Comparison of ENCODE assay signal across 9 cellular contexts in the genomic region with DNA sequence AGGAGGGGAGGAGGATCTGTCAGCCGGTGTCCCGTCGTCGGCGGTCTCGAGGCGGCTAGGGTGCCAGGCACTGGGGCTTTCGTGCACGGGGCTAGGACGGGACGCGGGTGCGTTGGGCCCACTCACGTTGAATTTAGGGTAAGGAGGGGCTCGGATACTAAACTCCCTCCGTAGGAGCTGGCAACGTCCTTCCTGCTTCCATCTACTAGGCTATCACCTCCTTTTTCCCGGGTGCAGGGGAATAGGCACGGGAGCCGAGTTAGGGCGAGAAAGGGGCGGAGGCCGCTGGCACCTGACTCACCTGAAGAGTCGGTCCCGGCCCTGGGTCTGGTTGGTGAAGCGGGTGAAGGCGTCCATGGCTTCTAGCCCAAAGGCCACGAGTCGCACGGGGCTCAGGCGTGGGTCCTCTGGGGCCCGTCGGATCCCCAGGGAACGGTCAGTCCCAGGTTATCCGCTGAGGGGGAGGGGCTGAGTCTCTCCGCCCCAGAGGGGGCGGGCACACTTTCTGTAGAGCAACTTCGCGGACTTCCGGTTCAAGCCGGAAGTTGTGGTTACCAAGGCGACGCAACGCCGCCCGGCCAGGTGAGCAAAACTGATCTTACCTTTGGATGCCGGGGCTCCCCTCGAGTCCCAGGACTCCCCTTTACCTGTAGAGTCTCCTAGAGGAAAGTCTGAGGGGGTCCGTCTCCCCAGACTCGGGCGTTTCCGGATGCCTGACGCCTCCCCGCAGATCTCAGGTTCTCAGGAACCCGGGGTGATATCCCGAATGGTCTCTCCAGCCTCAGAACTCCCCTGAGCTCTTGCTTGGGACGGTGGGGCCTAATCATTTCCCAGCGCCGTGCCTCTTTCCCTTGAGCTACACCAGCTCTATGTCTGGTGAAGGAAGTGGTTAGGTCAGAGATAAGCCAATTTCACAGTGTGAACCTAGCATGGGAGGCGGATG. TPM values are rescaled to one million over a fixed set of nuclear protein-coding genes. Genes with fewer than 3 reads are reported as not detected.
DNase-seq lines count a peak whose midpoint lies in the region; ATAC-seq and TF ChIP-seq lines count a peak whose summit lies in the region.
"Had no signal": no experiment of that assay in that cellular context is flagged by ENCODE, and none has a peak within 500 bp of the region (broad histone marks: within the 10 kb centered on the region; RNA-seq: fewer than 3 reads in every experiment).

A gene with protein sequence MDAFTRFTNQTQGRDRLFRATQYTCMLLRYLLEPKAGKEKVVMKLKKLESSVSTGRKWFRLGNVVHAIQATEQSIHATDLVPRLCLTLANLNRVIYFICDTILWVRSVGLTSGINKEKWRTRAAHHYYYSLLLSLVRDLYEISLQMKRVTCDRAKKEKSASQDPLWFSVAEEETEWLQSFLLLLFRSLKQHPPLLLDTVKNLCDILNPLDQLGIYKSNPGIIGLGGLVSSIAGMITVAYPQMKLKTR (minus strand): TSS at position 479 of the 943 bp plus-strand sequence. CDS start 122 bp downstream, at position 357.
A gene (plus strand): TSS at position 536 of the 943 bp plus-strand sequence. CDS start 10,936 bp downstream, outside the sequence.

- H3K36me3 ChIP-seq in mammary epithelial cell (ENCODE audit: insufficient read depth, low read length): no peaks in the 10 kb centered on the region
- no peaks in the 10 kb centered on the region for H3K36me3 ChIP-seq in smooth muscle cell (ENCODE audit: low read depth)
- H3K36me3 ChIP-seq: BLaER1 had no signal

- H3K27me3 ChIP-seq in mammary epithelial cell (ENCODE audit: insufficient read depth, low read length) (no peaks in the 10 kb centered on the region), smooth muscle cell (ENCODE audit: low read depth) (peaks cover 7% of the 10 kb centered on the region)
- H3K27me3 ChIP-seq: BLaER1 had no signal

- no peaks in the 10 kb centered on the region for H3K9me3 ChIP-seq in mammary epithelial cell (replicated peaks; ENCODE audit: insufficient read depth, low read length)
- H3K9me3 ChIP-seq in smooth muscle cell (replicated peaks; ENCODE audit: low read depth): no peaks in the 10 kb centered on the region

- H3K4me2 ChIP-seq in mammary epithelial cell (ENCODE audit: insufficient read depth, low read depth, low read length): peak within 1 kb of the TSS; percentile 92
- peak within 1 kb of the TSS; percentile 98 for H3K4me2 ChIP-seq in smooth muscle cell
- H3K4me2 ChIP-seq: BLaER1 had no signal

- peak within 1 kb of the TSS; percentile 71 for H3K4me3 ChIP-seq in WI38 (ENCODE audit: low read depth, low read length)
- peak within 1 kb of the TSS; percentile 78 to 82 (median 81) for H3K4me3 ChIP-seq in mammary epithelial cell (replicated peaks in 1 of 3; ENCODE audit: insufficient read depth in 1 of 3, low read depth in 2 of 3, low read length in 3 of 3)
- peak within 1 kb of the TSS; percentile 90 for H3K4me3 ChIP-seq in smooth muscle cell
- H3K4me3 ChIP-seq: BLaER1 had no signal

- WGBS in mammary epithelial cell (ENCODE audit: low coverage, missing lambda C conversion rate): 3% methylated on average over 53 of the region's 60 CpGs
- WGBS in smooth muscle cell (ENCODE audit: low lambda C conversion rate): 6% methylated on average over 53 of the region's 60 CpGs

- DNase-seq in NCI-H187 (lab: John Stamatoyannopoulos, UW) (peak; percentile 57 to 63), NCI-H187 treated with DMSO at 0.1 percent for 48 hours (lab: John Stamatoyannopoulos, UW) (no peak), NCI-H2107 treated with DMSO at 0.1 percent for 48 hours (lab: John Stamatoyannopoulos, UW; ENCODE audit: unreplicated experiment) (peak; percentile 38), mammary epithelial cell (peak; percentile 76), inferior parietal cortex (ENCODE audit: extremely low spot score) (peak; percentile 61), smooth muscle cell (lab: John Stamatoyannopoulos, UW; ENCODE audit: unreplicated experiment) (peak; percentile 13)

- no peaks in the 10 kb centered on the region for H3K4me1 ChIP-seq in mammary epithelial cell (ENCODE audit: insufficient read depth, low read length)
- no peaks in the 10 kb centered on the region for H3K4me1 ChIP-seq in smooth muscle cell (ENCODE audit: low read depth)
- H3K4me1 ChIP-seq: BLaER1 had no signal

- H2AFZ ChIP-seq in mammary epithelial cell (ENCODE audit: low read depth, low read length) (peak within 1 kb of the TSS; percentile 99), smooth muscle cell (ENCODE audit: low read depth) (peak within 1 kb of the TSS; percentile 100)

- intact Hi-C loops in mammary epithelial cell (cut with micrococcal nuclease): loop anchor here (1.0 kb wide), 1 partner anchor 43 kb away; no protein-coding TSS in a partner anchor

- peak; percentile 81 for ATAC-seq in HG02973 (IDR thresholded peaks at IDR 0.05; ENCODE audit: unreplicated experiment)

- CTCF ChIA-PET in mammary epithelial cell (lab: Charles Lee; ENCODE audit: low non-redundant PET): no interaction called here

- in situ Hi-C loops in mammary epithelial cell (cut with MboI; ENCODE audit: low sequenced_read_pairs in 2 of 2): no loop called here

- H3K79me2 ChIP-seq in mammary epithelial cell (ENCODE audit: insufficient read depth, low read length) (no peaks in the 10 kb centered on the region), smooth muscle cell (ENCODE audit: low read depth) (no peaks in the 10 kb centered on the region)

- H3F3A ChIP-seq in smooth muscle cell (ENCODE audit: low read depth): no peaks in the 10 kb centered on the region

- dilution Hi-C loops in mammary epithelial cell (cut with HindIII; ENCODE audit: low sequenced_read_pairs): no loop called here

- no TSS peak for BruUV-seq in mammary epithelial cell (replicated peaks; lab: Mats Ljungman, UMichigan)

- no peak for TF ChIP-seq CTCF in WI38 (IDR thresholded peaks at IDR 0.05; ENCODE audit: low read depth, low read length)
- TF ChIP-seq CTCF in mammary epithelial cell (conservative IDR thresholded peaks at IDR 0.05 in 1 of 2, IDR thresholded peaks at IDR 0.05 in 1 of 2; ENCODE audit: extremely low read depth in 1 of 2, insufficient read depth in 1 of 2, low read depth in 1 of 2, low read length in 2 of 2): no peak
- TF ChIP-seq CTCF in smooth muscle cell (IDR thresholded peaks at IDR 0.05; ENCODE audit: borderline replicate concordance, insufficient read depth, poor library complexity, severe bottlenecking): no peak

- H3K27ac ChIP-seq in mammary epithelial cell (ENCODE audit: insufficient read depth, low read depth, low read length) (peak within 1 kb of the TSS; percentile 21), smooth muscle cell (ENCODE audit: low read depth) (no peak within 1 kb of the TSS)
- H3K27ac ChIP-seq: BLaER1 had no signal

- H3K9ac ChIP-seq in mammary epithelial cell (ENCODE audit: insufficient read depth, low read length) (peak within 1 kb of the TSS; percentile 57), smooth muscle cell (ENCODE audit: low read depth) (peak within 1 kb of the TSS; percentile 68)
- H3K9ac ChIP-seq: BLaER1 had no signal

- H4K20me1 ChIP-seq in mammary epithelial cell (ENCODE audit: insufficient read depth, low read length) (no peaks in the 10 kb centered on the region), smooth muscle cell (ENCODE audit: low read depth) (no peaks in the 10 kb centered on the region)
- H4K20me1 ChIP-seq: BLaER1 had no signal

RNA-seq across cellular contexts. Expression of the first gene that starts in this region (rescaled TPM):
- total RNA-seq in mammary epithelial cell (1 to 10 TPM; 4.3 to 7.3 TPM), smooth muscle cell (4.7 and 9.0 TPM in 2 replicates)
- polyA plus RNA-seq in mammary epithelial cell (4.9 TPM), smooth muscle cell (3.8 and 5.6 TPM in 2 replicates)
- not detected for polyA minus RNA-seq in mammary epithelial cell

RNA-seq across cellular contexts. Expression of the second gene that starts in this region (rescaled TPM):
- total RNA-seq in mammary epithelial cell (under 1 TPM in 1 of 2 donors, not detected in 1; 0.17 TPM), smooth muscle cell (0.13 TPM in 1 of 2 replicates, not detected in the other)
- polyA plus RNA-seq in mammary epithelial cell (0.03 TPM), smooth muscle cell (0.80 TPM in 1 of 2 replicates, not detected in the other)
- not detected for polyA minus RNA-seq in mammary epithelial cell
